ENCODE assay signal across 24 cellular contexts in the genomic region with DNA sequence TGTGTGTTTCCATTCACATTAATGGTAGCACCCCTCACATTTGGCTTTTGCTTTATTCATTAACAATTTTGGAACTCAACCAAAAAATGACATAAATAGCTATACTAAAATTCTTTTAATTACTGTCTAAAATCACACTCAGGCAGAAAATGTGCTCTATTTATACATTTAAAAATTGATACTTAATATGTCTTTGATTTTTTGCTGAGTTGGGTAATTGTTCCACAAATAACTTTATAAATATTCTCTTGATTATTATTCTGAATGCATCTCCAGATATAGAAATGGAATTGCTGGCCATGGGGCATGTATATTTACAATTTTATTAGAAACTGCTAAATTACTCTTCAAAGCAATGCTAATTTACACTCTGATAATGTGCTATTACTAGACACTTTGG.
"Had no signal": no experiment of that assay in that cellular context is flagged by ENCODE, and none has a peak within 500 bp of the region (broad histone marks: within the 10 kb centered on the region; RNA-seq: fewer than 3 reads in every experiment).

No MANE protein-coding gene starts in this region.

- H3K4me3 Mint-ChIP-seq: mesothelial cell of epicardium; naive B cell; naive thymus-derived CD8-positive, alpha-beta T cell had no signal

- H3K27ac Mint-ChIP-seq: mesothelial cell of epicardium; naive B cell; naive thymus-derived CD8-positive, alpha-beta T cell had no signal

- H3K36me3 Mint-ChIP-seq: mesothelial cell of epicardium; naive B cell; naive thymus-derived CD8-positive, alpha-beta T cell had no signal

- H3K27ac ChIP-seq: coronary artery, dorsolateral prefrontal cortex, esophagus muscularis mucosa, gastrocnemius medialis, heart right ventricle, left lung, lower lobe of right lung had no signal

- DNase-seq: dermis blood vessel endothelial cell; dorsolateral prefrontal cortex; effector CD4-positive, alpha-beta T cell; effector memory CD4-positive, alpha-beta T cell; foreskin melanocyte; gastrocnemius medialis; glutamatergic neuron; head of caudate nucleus; heart right ventricle; hippocampal formation; left cardiac atrium; left lung; left ventricle myocardium superior; lower lobe of right lung; mesenchymal stem cell; mucosa of descending colon; naive B cell; naive thymus-derived CD8-positive, alpha-beta T cell had no signal

- H3K9me3 ChIP-seq: esophagus muscularis mucosa, gastrocnemius medialis, left lung, lower lobe of right lung, mucosa of descending colon had no signal

- H3K4me1 Mint-ChIP-seq: mesothelial cell of epicardium; naive B cell; naive thymus-derived CD8-positive, alpha-beta T cell had no signal

- ATAC-seq: gastrocnemius medialis; heart right ventricle; left cardiac atrium; left lung; left ventricle myocardium superior; lower lobe of right lung; mucosa of descending colon; naive thymus-derived CD8-positive, alpha-beta T cell had no signal

- H3K4me1 ChIP-seq: esophagus muscularis mucosa, gastrocnemius medialis, heart right ventricle, left lung, lower lobe of right lung had no signal

- H3K27me3 Mint-ChIP-seq: naive B cell; naive thymus-derived CD8-positive, alpha-beta T cell had no signal

- FAIRE-seq: endothelial cell of umbilical vein, islet of Langerhans, keratinocyte had no signal

- H3K4me3 ChIP-seq: coronary artery, dorsolateral prefrontal cortex, esophagus muscularis mucosa, gastrocnemius medialis, heart right ventricle, left lung, lower lobe of right lung, mucosa of descending colon had no signal
